ENCODE assay signal across 10 cellular contexts in the genomic region with DNA sequence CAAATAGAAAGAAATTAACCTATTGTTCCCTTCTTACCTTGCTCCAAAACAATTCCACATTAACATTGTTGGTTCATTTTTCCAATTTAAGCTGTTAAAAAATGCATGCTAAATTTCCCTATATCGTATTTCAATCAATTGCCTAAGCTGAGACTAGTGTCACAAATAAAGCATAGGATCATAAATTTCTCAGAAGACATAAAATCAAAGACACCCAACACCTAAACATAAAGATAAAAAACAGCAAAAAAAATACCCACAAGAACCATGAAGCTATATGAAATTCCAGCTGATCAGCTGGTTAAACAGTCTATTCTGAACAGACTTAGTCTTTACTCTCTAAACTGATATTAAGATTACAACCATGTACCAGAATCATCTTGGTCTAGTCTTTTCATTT.
"Had no signal": no experiment of that assay in that cellular context is flagged by ENCODE, and none has a peak within 500 bp of the region (broad histone marks: within the 10 kb centered on the region; RNA-seq: fewer than 3 reads in every experiment).

No MANE protein-coding gene starts in this region.

- H3K9me3 Mint-ChIP-seq: GM23338 had no signal

- DNase-seq: H9, HCEC 1CT, KBM-7 had no signal

- H3K27ac ChIP-seq: KMS-11 had no signal

- H3K4me3 Mint-ChIP-seq: GM23338, H9, IgD-negative memory B cell had no signal

- H3K27me3 Mint-ChIP-seq: IgD-negative memory B cell had no signal

- H3K27ac Mint-ChIP-seq: GM23338, IgD-negative memory B cell had no signal

- ATAC-seq: GM23338, HepG2 had no signal

- FAIRE-seq: H1, H54, HepG2, HTR-8/SVneo had no signal

- H3K4me3 ChIP-seq: GM23338 had no signal
